8 cellular contexts compared by ENCODE assay signal in the genomic region with DNA sequence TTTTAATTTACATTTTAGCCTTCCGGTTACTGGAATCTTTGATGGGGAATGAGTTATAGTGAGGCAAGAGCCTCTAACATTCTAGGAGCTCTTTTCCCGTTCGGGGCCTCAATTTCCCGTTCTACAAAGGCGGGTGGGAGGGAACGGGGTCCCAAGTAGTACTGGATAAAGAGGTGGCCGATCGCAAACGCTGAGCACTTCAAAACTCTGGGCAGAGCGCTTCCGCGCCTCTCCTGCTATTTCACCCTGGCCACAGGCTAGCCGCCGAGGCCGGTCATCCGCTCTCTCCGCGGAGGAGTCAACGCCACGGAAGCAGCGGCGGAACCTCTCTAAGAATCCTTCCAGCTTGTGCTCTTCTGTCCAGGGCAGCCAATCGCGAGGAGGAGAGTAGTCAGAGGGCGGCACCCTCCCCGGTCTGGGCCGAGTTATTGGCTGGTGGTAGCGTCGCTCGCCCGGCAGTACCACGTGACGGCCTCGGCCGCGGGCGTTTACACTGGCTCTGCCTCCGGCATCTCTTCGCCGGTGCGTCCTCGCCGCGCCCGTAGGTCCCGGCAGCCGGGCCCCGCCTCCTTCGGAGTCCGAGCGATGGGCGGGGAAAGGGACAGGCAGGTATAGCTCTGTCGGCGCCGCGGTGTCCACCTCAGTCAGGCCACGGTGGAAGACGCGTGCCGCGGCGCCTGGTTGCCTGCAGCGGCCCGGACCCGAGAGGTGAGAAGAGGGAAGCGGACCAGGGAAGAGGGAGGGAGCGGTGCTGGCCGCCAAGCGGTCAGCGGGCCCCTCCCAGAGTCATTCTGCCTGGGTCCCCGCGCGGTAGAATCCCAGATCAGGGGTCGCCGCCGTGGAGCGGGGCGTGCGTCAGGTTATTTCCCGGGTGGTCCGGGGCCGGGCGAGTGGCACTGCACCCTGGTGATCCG. TPM values are rescaled to one million over a fixed set of nuclear protein-coding genes. Genes with fewer than 3 reads are reported as not detected.
DNase-seq lines count a peak whose midpoint lies in the region; ATAC-seq, FAIRE-seq and TF ChIP-seq lines count a peak whose summit lies in the region.

A gene (plus strand): TSS at position 487 of the 914 bp plus-strand sequence. CDS start 16,895 bp downstream, outside the sequence.

- peak within 1 kb of the TSS; percentile 97 for H3K27ac Mint-ChIP-seq in progenitor cell of endocrine pancreas

- H3K9me3 Mint-ChIP-seq in progenitor cell of endocrine pancreas (ENCODE audit: low read depth), result no peaks in the 10 kb centered on the region

- intact Hi-C loops in left cardiac atrium (cut with DNase I), result loop anchor here (2.0 to 10.0 kb wide), 3 partner anchors 104 to 326 kb away; no protein-coding TSS in a partner anchor

- no peaks in the 10 kb centered on the region for H3K36me3 Mint-ChIP-seq in progenitor cell of endocrine pancreas (ENCODE audit: insufficient read depth)

- peak; percentile 95 for FAIRE-seq in GM12892 (lab: Jason Lieb, UNC)

- DNase-seq in GM12892 (ENCODE audit: insufficient read length) (peak; percentile 90), NCI-H146 (lab: John Stamatoyannopoulos, UW) (peak; percentile 96), T-helper 1 cell (peak; percentile 88 to 97 (median 91)), amniotic stem cell (lab: John Stamatoyannopoulos, UW) (peak; percentile 95), left cardiac atrium (peak; percentile 98), progenitor cell of endocrine pancreas (ENCODE audit: low spot score, unreplicated experiment) (peak; percentile 92), ureter (ENCODE audit: low spot score) (peak; percentile 98)

- peak within 1 kb of the TSS; percentile 82 for H3K4me3 Mint-ChIP-seq in progenitor cell of endocrine pancreas (ENCODE audit: low read depth)

- no peak for TF ChIP-seq CTCF in progenitor cell of endocrine pancreas (IDR thresholded peaks at IDR 0.05; ENCODE audit: unreplicated experiment)

- no peaks in the 10 kb centered on the region for H3K27me3 Mint-ChIP-seq in progenitor cell of endocrine pancreas

- ATAC-seq in HG02852 (IDR thresholded peaks at IDR 0.05; ENCODE audit: unreplicated experiment), result peak; percentile 99
- peak; percentile 100 for ATAC-seq in left cardiac atrium

- peaks cover 10% of the 10 kb centered on the region for H3K4me1 Mint-ChIP-seq in progenitor cell of endocrine pancreas (ENCODE audit: low read depth)

- peak; percentile 95 for TF ChIP-seq POLR2A in GM12892 (IDR thresholded peaks at IDR 0.05; ENCODE audit: low read depth, low read length)

RNA-seq across cellular contexts. Expression of the gene that starts here (rescaled TPM):
- polyA plus RNA-seq in GM12892 (2012; ENCODE audit: missing spikeins), result 1.8 TPM
- total RNA-seq in left cardiac atrium (10 to 100 TPM in 1 of 2 donors, 1 to 10 TPM in 1; 6.3 to 12.6 TPM), progenitor cell of endocrine pancreas (11.7 and 12.6 TPM in 2 replicates), ureter (20.9 TPM)

Comparison
In these comparisons a context has a peak if more than half of its experiments do, and no peak if none do; other contexts are left out.
1. Peak in every context shown above with its lines: DNase-seq and ATAC-seq.